ENCODE assay signal across 8 cellular contexts in the genomic region with DNA sequence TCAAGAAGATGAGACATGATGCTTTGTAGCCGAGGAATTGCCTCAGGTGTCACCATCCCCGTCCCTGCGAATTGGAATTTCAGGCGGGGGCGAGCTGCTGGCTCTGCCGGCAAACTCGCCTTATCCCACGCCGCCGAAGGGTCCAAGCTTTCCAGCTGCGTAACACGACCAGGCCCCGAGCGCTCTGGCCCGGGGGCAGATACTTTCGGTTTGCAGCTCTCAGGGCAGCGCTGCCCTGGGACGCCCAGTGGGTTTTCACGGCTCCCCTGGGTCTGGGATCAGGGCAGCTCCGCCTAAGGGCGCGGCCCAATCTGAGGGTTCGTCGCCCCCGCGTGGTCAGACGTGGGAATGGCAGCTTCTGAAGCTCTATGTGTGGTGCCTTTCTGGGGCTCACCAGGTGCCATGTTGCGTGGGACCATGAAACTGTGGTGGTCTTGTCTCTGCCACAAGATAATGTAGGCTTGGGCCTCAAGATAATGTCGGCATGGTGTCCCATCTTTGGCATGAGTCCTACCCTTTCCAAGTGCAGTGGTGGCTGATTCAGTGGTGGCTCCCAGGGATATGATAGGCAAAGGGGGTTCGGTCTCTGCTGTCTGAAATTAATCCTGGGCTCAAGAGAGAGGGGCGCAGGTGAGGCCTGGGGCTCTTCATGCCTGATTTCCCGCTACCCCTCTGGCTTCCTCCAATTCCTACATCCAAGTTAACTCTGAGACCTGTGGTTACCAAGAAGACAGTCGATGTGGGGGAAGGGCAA. TPM values are rescaled to one million over a fixed set of nuclear protein-coding genes. Genes with fewer than 3 reads are reported as not detected.
DNase-seq lines count a peak whose midpoint lies in the region; ATAC-seq, FAIRE-seq and TF ChIP-seq lines count a peak whose summit lies in the region.

No MANE protein-coding gene starts in this region.

- H3K9me3 Mint-ChIP-seq in activated naive CD4-positive, alpha-beta T cell treated with anti-CD3 and anti-CD28 coated beads for 36 hours = no peaks in the 10 kb centered on the region

- H3K36me3 ChIP-seq in SJCRH30 = no peaks in the 10 kb centered on the region

- H3K27ac Mint-ChIP-seq in activated naive CD4-positive, alpha-beta T cell treated with anti-CD3 and anti-CD28 coated beads for 36 hours = no peak overlapping the region

- peaks cover 10% of the 10 kb centered on the region for H3K4me1 Mint-ChIP-seq in activated naive CD4-positive, alpha-beta T cell treated with anti-CD3 and anti-CD28 coated beads for 36 hours (ENCODE audit: low read depth)

- peak; percentile 69 for ATAC-seq in GM21529 (IDR thresholded peaks at IDR 0.05; ENCODE audit: unreplicated experiment)

- CTCF ChIA-PET in activated naive CD4-positive, alpha-beta T cell treated with anti-CD3 and anti-CD28 coated beads for 36 hours (lab: Charles Lee) = interaction anchor here (0.6 to 7.6 kb wide), 45 partner anchors 9 to 688 kb away, joined by 3 to 209 read pairs (median 6); a partner anchor contains a TSS

- peaks cover 1% of the 10 kb centered on the region for H3K27me3 ChIP-seq in SJCRH30

- FAIRE-seq in D721Med (lab: Jason Lieb, UNC) = no peak

- H3K36me3 Mint-ChIP-seq in activated naive CD4-positive, alpha-beta T cell treated with anti-CD3 and anti-CD28 coated beads for 36 hours (ENCODE audit: low read depth) = peaks cover 8% of the 10 kb centered on the region

- H3K4me1 ChIP-seq in SJCRH30 = no peaks in the 10 kb centered on the region

- peak; percentile 85 for TF ChIP-seq CTCF in D721Med (IDR thresholded peaks at IDR 0.05; ENCODE audit: insufficient read depth, missing control alignments)
- peak; percentile 95 for TF ChIP-seq CTCF in LNCAP (IDR thresholded peaks at IDR 0.05)

- H3K27ac ChIP-seq in SJCRH30 (no peak overlapping the region), substantia nigra (ENCODE audit: low read depth, low read length, poor library complexity, severe bottlenecking) (peak overlapping the region; percentile 96)

- H3K27me3 Mint-ChIP-seq in activated naive CD4-positive, alpha-beta T cell treated with anti-CD3 and anti-CD28 coated beads for 36 hours (ENCODE audit: low read depth) = no peaks in the 10 kb centered on the region

- no peaks in the 10 kb centered on the region for H3K9me3 ChIP-seq in SJCRH30 (replicated peaks)

- peak overlapping the region; percentile 54 for H3K4me3 ChIP-seq in SJCRH30

- H3K4me3 Mint-ChIP-seq in activated naive CD4-positive, alpha-beta T cell treated with anti-CD3 and anti-CD28 coated beads for 36 hours = peak overlapping the region; percentile 64

- intact Hi-C loops in activated naive CD4-positive, alpha-beta T cell treated with anti-CD3 and anti-CD28 coated beads for 36 hours (cut with micrococcal nuclease) = loop anchor here (1.0 to 10.0 kb wide), 6 partner anchors 21 to 118 kb away; a partner anchor contains a TSS

- DNase-seq in D721Med (ENCODE audit: insufficient read length, low spot score) = peak; percentile 84
- peak; percentile 94 to 97 for DNase-seq in SJCRH30
- DNase-seq in activated naive CD4-positive, alpha-beta T cell treated with anti-CD3 and anti-CD28 coated beads for 36 hours = peak; percentile 91
- DNase-seq in globus pallidus (ENCODE audit: low spot score) = peak; percentile 93
- DNase-seq in nucleus accumbens (lab: John Stamatoyannopoulos, UW) = peak; percentile 15 to 94 (median 81)
- DNase-seq in substantia nigra (lab: John Stamatoyannopoulos, UW) = peak in 48 of 49 donors; percentile 32 to 92 (median 85)

RNA-seq across cellular contexts. Expression of a gene that starts 21.0 kb away (rescaled TPM):
- total RNA-seq in SJCRH30 (2014; rRNA removed; shearing (Covaris generic)) = 106 and 110 TPM in 2 replicates
- 10 to 100 TPM; 37.7 to 43.8 TPM for total RNA-seq in activated naive CD4-positive, alpha-beta T cell treated with anti-CD3 and anti-CD28 coated beads for 36 hours

RNA-seq across cellular contexts. Expression of a gene that starts 28.8 kb away (rescaled TPM):
- 5.2 and 8.1 TPM in 2 replicates for total RNA-seq in SJCRH30 (2014; rRNA removed; shearing (Covaris generic))
- total RNA-seq in activated naive CD4-positive, alpha-beta T cell treated with anti-CD3 and anti-CD28 coated beads for 36 hours = 10 to 100 TPM; 55.3 to 56.7 TPM

RNA-seq across cellular contexts. Expression of a gene that starts 32.6 kb away (rescaled TPM):
- total RNA-seq in SJCRH30 (2014; rRNA removed; shearing (Covaris generic)) = 5.0 and 6.6 TPM in 2 replicates
- total RNA-seq in activated naive CD4-positive, alpha-beta T cell treated with anti-CD3 and anti-CD28 coated beads for 36 hours = 1 to 10 TPM in 1 of 2 experiments, under 1 TPM in 1; 0.83 to 1.0 TPM

RNA-seq across cellular contexts. Expression of a gene that starts 58.8 kb away (rescaled TPM):
- not detected in 2 replicates for total RNA-seq in SJCRH30 (2014; rRNA removed; shearing (Covaris generic))
- 1 to 10 TPM in 1 of 2 experiments, under 1 TPM in 1; 0.59 to 1.0 TPM for total RNA-seq in activated naive CD4-positive, alpha-beta T cell treated with anti-CD3 and anti-CD28 coated beads for 36 hours
